ENCODE assay signal across 8 cellular contexts in the genomic region with DNA sequence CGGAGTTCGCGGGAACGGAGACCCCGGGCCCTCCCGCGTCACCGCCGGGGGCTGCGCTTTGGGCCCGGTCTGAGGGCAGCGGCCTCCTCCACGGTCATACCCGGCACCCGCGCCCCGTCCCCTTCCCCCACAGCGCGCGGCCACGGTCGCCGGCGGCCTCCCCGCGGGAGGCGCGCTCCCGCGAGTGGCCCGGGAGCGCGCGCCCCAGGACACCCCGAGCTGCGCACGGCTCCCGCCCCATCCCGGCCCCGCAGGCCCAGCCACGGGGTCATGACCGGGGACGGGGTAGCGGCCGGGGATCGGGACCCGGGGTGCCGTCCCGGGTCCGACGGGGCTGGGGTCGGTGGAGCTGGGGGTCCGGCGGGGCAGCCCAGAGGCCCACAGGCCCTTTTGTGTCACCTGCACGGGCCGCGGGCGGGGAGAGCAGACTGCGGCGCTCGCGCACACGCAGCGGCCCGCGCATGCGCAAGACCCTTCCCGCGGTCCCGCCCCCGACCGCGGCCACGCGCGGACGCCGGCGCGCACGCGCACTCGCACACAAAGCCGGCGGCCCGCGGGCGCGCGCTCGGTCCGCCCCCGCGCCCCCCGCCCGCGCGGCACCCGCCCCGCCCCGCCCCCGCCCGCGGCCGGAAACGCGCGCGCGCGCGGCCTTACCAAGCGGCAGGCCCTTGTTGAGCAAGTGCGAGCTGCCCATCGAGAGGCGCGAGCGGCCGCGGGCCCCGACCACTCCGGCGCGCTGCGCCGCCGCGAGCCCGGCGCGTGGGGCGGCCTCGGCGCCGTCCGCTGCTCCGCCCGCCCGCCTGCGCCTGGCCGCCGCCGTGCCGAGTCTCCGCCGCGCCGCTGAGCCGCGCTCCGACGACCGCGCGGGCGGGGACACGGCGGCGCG. TPM values are rescaled to one million over a fixed set of nuclear protein-coding genes. Genes with fewer than 3 reads are reported as not detected.
A peak's percentile ranks its signal among the peaks of the same experiment; 100 is the strongest.
DNase-seq lines count a peak whose midpoint lies in the region; ATAC-seq lines count a peak whose summit lies in the region.

Gene CTBP1 (minus strand): TSS at position 869 of the 886 bp plus-strand sequence. CDS start 7,799 bp downstream, outside the sequence.

- ATAC-seq in GM18511 (IDR thresholded peaks at IDR 0.05; ENCODE audit: unreplicated experiment), result peak; percentile 46
- peak; percentile 34 for ATAC-seq in HG02870 (IDR thresholded peaks at IDR 0.05; ENCODE audit: unreplicated experiment)
- peak; percentile 72 for ATAC-seq in sciatic nerve

- intact Hi-C loops in sciatic nerve (cut with DNase I), result loop anchor here (5.0 kb wide), 1 partner anchor 99 kb away; the partner anchor contains the start of gene UVSSA

- DNase-seq in NCI-H146 (lab: John Stamatoyannopoulos, UW), result peak; percentile 80
- peak; percentile 75 for DNase-seq in T1000 (lab: John Stamatoyannopoulos, UW)
- peak; percentile 96 for DNase-seq in astrocyte of the hippocampus (ENCODE audit: low read depth, low spot score)
- DNase-seq in hypothalamus (lab: John Stamatoyannopoulos, UW), result peak in 47 of 51 donors; percentile 27 to 98 (median 73)
- DNase-seq in sciatic nerve (ENCODE audit: low spot score), result peak; percentile 88
- no peak for DNase-seq in cerebellar nuclear complex (lab: John Stamatoyannopoulos, UW)

RNA-seq across cellular contexts. Expression of gene CTBP1, which starts in this region (rescaled TPM):
- total RNA-seq in sciatic nerve, result 143 TPM

Comparison
In these comparisons a context has a peak if more than half of its experiments do, and no peak if none do; other contexts are left out.
1. DNase-seq: peak in NCI-H146 (single experiment), T1000 (single experiment), astrocyte of the hippocampus (single experiment), hypothalamus (47 of 51) and sciatic nerve (single experiment); none in cerebellar nuclear complex (0 of 2).
2. Peak in every context shown above with its lines, with median percentiles within 50 percentile points of each other: ATAC-seq.